Comparison of ENCODE assay signal across 30 cellular contexts in genomic region chr6:54817834-54818233, GRCh38. TPM values are rescaled to one million over a fixed set of nuclear protein-coding genes. Genes with fewer than 3 reads are reported as not detected.
"Had no signal": no experiment of that assay in that cellular context is flagged by ENCODE, and none has a peak within 500 bp of the region (broad histone marks: within the 10 kb centered on the region; RNA-seq: fewer than 3 reads in every experiment).

No MANE protein-coding gene starts in this region.

- H3K9me3 ChIP-seq: SJSA1, SK-N-SH had no signal

- ATAC-seq: activated CD4-positive, alpha-beta T cell treated with anti-CD3 and anti-CD28 coated beads for 36 hours; activated CD4-positive, CD25-positive, alpha-beta regulatory T cell treated with anti-CD3 and anti-CD28 coated beads, Interleukin-2, amount 50 U/mL, for 24 hours; activated CD8-positive, alpha-beta T cell treated with anti-CD3 and anti-CD28 coated beads, Interleukin-2, amount 10 ng/mL, durations not matched to agents 7 days and 5 days; activated naive CD8-positive, alpha-beta T cell treated with anti-CD3 and anti-CD28 coated beads, Interleukin-2, amount 50 U/mL, for 24 hours; WTC11 had no signal

- H3K9ac ChIP-seq: SK-N-SH had no signal

- H3K36me3 ChIP-seq: SJSA1 had no signal

- H3K4me3 ChIP-seq: SJSA1 had no signal

- DNase-seq: activated CD4-positive, alpha-beta T cell treated with anti-CD3 and anti-CD28 coated beads for 36 hours; activated CD4-positive, alpha-beta T cell treated with anti-CD3 and anti-CD28 coated beads, Interleukin-2, amount 10 ng/mL, durations not matched to agents 7 days and 5 days; activated CD4-positive, alpha-beta T cell treated with anti-CD3 and anti-CD28 coated beads, Interleukin-2, amount 50 U/mL, for 48 hours; activated CD8-positive, alpha-beta T cell treated with anti-CD3 and anti-CD28 coated beads, Interleukin-2, amount 10 ng/mL, durations not matched to agents 7 days and 5 days; activated gamma-delta T cell; activated naive CD4-positive, alpha-beta T cell treated with anti-CD3 and anti-CD28 coated beads, Interleukin-2, amount 10 ng/mL, durations not matched to agents 7 days and 5 days; activated naive CD8-positive, alpha-beta T cell treated with anti-CD3 and anti-CD28 coated beads, Interleukin-2, amount 50 U/mL, for 24 hours; activated T-cell treated with anti-CD3 and anti-CD28 coated beads, Interleukin-2, amount 50 U/mL, for 24 hours; anterior cingulate cortex; caudate nucleus; Karpas-422; KBM-7; NCI-H1048; NCI-H1105 treated with DMSO at 0.1 percent for 48 hours; NCI-H1436; NCI-H1694; NCI-H1930; NCI-H2081 treated with DMSO at 0.1 percent for 48 hours; NCI-H226; NCI-H446 treated with DMSO at 0.1 percent for 48 hours; NCI-H524; NCI-H69; NCI-H82; SHP77 treated with DMSO at 0.1 percent for 48 hours; SK-N-SH had no signal

- H3K27me3 ChIP-seq: SJSA1 had no signal

- H3K4me1 ChIP-seq: SJSA1 had no signal

- H3K4me2 ChIP-seq: SK-N-SH had no signal

- H3K27ac ChIP-seq: SJSA1 had no signal

RNA-seq across cellular contexts. Expression of gene FAM83B, which starts 28.7 kb away (rescaled TPM):
- total RNA-seq: activated CD4-positive, alpha-beta T cell treated with anti-CD3 and anti-CD28 coated beads for 36 hours; activated CD4-positive, alpha-beta T cell treated with anti-CD3 and anti-CD28 coated beads, Interleukin-2, amount 10 ng/mL, durations not matched to agents 7 days and 5 days; activated CD8-positive, alpha-beta T cell treated with anti-CD3 and anti-CD28 coated beads, Interleukin-2, amount 10 ng/mL, durations not matched to agents 7 days and 5 days; activated T-helper 2 cell treated with anti-CD3 and anti-CD28 coated beads, Interferon-gamma antibody, Interleukin-2, Interleukin-4, amounts not matched to agents 10 μg/mL and 5 μg/mL and 100 μg/mL, durations not matched to agents 14 hours and 24 hours and 36 hours; SJSA1 had no signal
- polyA plus RNA-seq: IgD-negative memory B cell, SK-N-SH had no signal
